ENCODE assay signal across 15 cellular contexts in genomic region chr11:66476173-66476840, GRCh38. TPM values are rescaled to one million over a fixed set of nuclear protein-coding genes. Genes with fewer than 3 reads are reported as not detected.
DNase-seq lines count a peak whose midpoint lies in the region; ATAC-seq, FAIRE-seq and TF ChIP-seq lines count a peak whose summit lies in the region.
"Had no signal": no experiment of that assay in that cellular context is flagged by ENCODE, and none has a peak within 500 bp of the region (broad histone marks: within the 10 kb centered on the region; RNA-seq: fewer than 3 reads in every experiment).

No MANE protein-coding gene starts in this region.

- ATAC-seq in CD8-positive, alpha-beta T cell: no peak
- ATAC-seq in WTC11 (no peak), HepG2 (no peak), HG03135 (IDR thresholded peaks at IDR 0.05; ENCODE audit: unreplicated experiment) (no peak)
- ATAC-seq: activated CD4-positive, alpha-beta T cell treated with anti-CD3 and anti-CD28 coated beads for 36 hours; psoas muscle had no signal

- H3K27me3 ChIP-seq in CD8-positive, alpha-beta T cell (ENCODE audit: insufficient read depth, low read length): no peaks in the 10 kb centered on the region
- H3K27me3 ChIP-seq in HepG2 (ENCODE audit: control insufficient read depth in 1 of 2, insufficient read depth in 2 of 2, low read length in 2 of 2): no peaks in the 10 kb centered on the region
- H3K27me3 ChIP-seq in thyroid gland: no peaks in the 10 kb centered on the region

- TF ChIP-seq POLR2A in HepG2 (IDR thresholded peaks at IDR 0.05; ENCODE audit: insufficient read depth in 1 of 2, low read depth in 2 of 2, low read length in 2 of 2) (no peak), thyroid gland (IDR thresholded peaks at IDR 0.05) (no peak)

- H3K36me3 Mint-ChIP-seq in CD8-positive, alpha-beta T cell: peaks cover 18% of the 10 kb centered on the region
- H3K36me3 Mint-ChIP-seq in WTC11: peaks cover 2% of the 10 kb centered on the region; the same call in 1 of the 2 replicates

- peaks cover 19% of the 10 kb centered on the region for H3K4me1 Mint-ChIP-seq in CD8-positive, alpha-beta T cell (ENCODE audit: low read depth)
- peaks cover 26% of the 10 kb centered on the region for H3K4me1 Mint-ChIP-seq in WTC11

- TF ChIP-seq RAD21 in HepG2 (CRISPR knock-in tag; IDR thresholded peaks at IDR 0.05): no peak

- DNase-seq in CD8-positive, alpha-beta T cell: no peak
- DNase-seq in WTC11 (ENCODE audit: low spot score) (no peak), HepG2 (ENCODE audit: low spot score) (no peak), thyroid gland (no peak), NCI-H1092 treated with DMSO at 0.1 percent for 48 hours (lab: John Stamatoyannopoulos, UW) (no peak)
- DNase-seq: activated CD4-positive, alpha-beta T cell treated with anti-CD3 and anti-CD28 coated beads for 36 hours; GF-D8; left ventricle myocardium inferior; NCI-H524 treated with DMSO at 0.1 percent for 48 hours; psoas muscle; stimulated activated CD4-positive, alpha-beta T cell treated with anti-CD3 and anti-CD28 coated beads, Interleukin-1b, Interleukin-23, amount 100 ng/mL, for 48 hours; stimulated activated naive CD4-positive, alpha-beta T cell had no signal

- FAIRE-seq in HepG2 (lab: Jason Lieb, UNC): no peak

- H3K27me3 Mint-ChIP-seq in CD8-positive, alpha-beta T cell (ENCODE audit: low read depth): no peaks in the 10 kb centered on the region
- no peaks in the 10 kb centered on the region for H3K27me3 Mint-ChIP-seq in WTC11 (ENCODE audit: low read depth)
- H3K27me3 Mint-ChIP-seq: activated CD4-positive, alpha-beta T cell treated with anti-CD3 and anti-CD28 coated beads for 36 hours had no signal

- H3K9me3 Mint-ChIP-seq in CD8-positive, alpha-beta T cell: no peaks in the 10 kb centered on the region
- H3K9me3 Mint-ChIP-seq in WTC11: no peaks in the 10 kb centered on the region

- H3K9me3 ChIP-seq in CD8-positive, alpha-beta T cell (ENCODE audit: low read length): no peaks in the 10 kb centered on the region
- H3K9me3 ChIP-seq in HepG2 (ENCODE audit: low read length) (no peaks in the 10 kb centered on the region), thyroid gland (no peaks in the 10 kb centered on the region)
- H3K9me3 ChIP-seq: left ventricle myocardium inferior, psoas muscle, thoracic aorta had no signal

- POLR2A ChIA-PET in CD8-positive, alpha-beta T cell (lab: Charles Lee): no interaction called here
- POLR2A ChIA-PET in WTC11 (lab: Charles Lee): interaction anchor here (0.6 kb wide), 1 partner anchor 13 kb away, joined by 5 read pairs; no protein-coding TSS in a partner anchor
- POLR2A ChIA-PET in HepG2 (lab: Yijun Ruan, JAX): no interaction called here

- H3K4me2 ChIP-seq in HepG2 (ENCODE audit: low read depth, low read length): no peak overlapping the region

- 77% methylated on average over 8 of the region's 10 CpGs for WGBS in HepG2 (ENCODE audit: low lambda C conversion rate)
- 76 to 87% methylated on average over 9 to 10 of the region's 10 CpGs for WGBS in thyroid gland, 2 donors

- peak overlapping the region; percentile 18 for H3K27ac Mint-ChIP-seq in CD8-positive, alpha-beta T cell
- peak overlapping the region; percentile 89 for H3K27ac Mint-ChIP-seq in WTC11
- H3K27ac Mint-ChIP-seq: activated CD4-positive, alpha-beta T cell treated with anti-CD3 and anti-CD28 coated beads for 36 hours had no signal

- H3K9ac ChIP-seq in HepG2 (ENCODE audit: insufficient read depth, low read depth, low read length): no peak overlapping the region

- in situ Hi-C loops in HepG2 (cut with HindIII; ENCODE audit: extremely low pct_ligation_motif_present, low pct_unique_long_range_greater_than_20kb): no loop called here

- TF ChIP-seq EP300 in HepG2 (IDR thresholded peaks at IDR 0.05; ENCODE audit: low read depth in 2 of 2, low read length in 2 of 2): no peak
- no peak for TF ChIP-seq EP300 in HepG2 (CRISPR knock-in tag; IDR thresholded peaks at IDR 0.05; ENCODE audit: borderline replicate concordance)

- H3K4me3 ChIP-seq in CD8-positive, alpha-beta T cell (ENCODE audit: low read depth, low read length): no peak overlapping the region
- H3K4me3 ChIP-seq in HepG2 (replicated peaks in 1 of 3; ENCODE audit: insufficient read depth in 1 of 3, low read depth in 2 of 3, low read length in 3 of 3) (no peak overlapping the region), thyroid gland (replicated peaks in 1 of 3) (no peak overlapping the region)
- H3K4me3 ChIP-seq: coronary artery, left ventricle myocardium inferior, psoas muscle, thoracic aorta had no signal

- H3K4me3 Mint-ChIP-seq in CD8-positive, alpha-beta T cell: no peak overlapping the region
- no peak overlapping the region for H3K4me3 Mint-ChIP-seq in WTC11
- H3K4me3 Mint-ChIP-seq: activated CD4-positive, alpha-beta T cell treated with anti-CD3 and anti-CD28 coated beads for 36 hours had no signal

- no peaks in the 10 kb centered on the region for H4K20me1 ChIP-seq in HepG2 (ENCODE audit: insufficient read depth, low read length)

- H3K36me3 ChIP-seq in CD8-positive, alpha-beta T cell (ENCODE audit: insufficient read depth, low read length): no peaks in the 10 kb centered on the region
- H3K36me3 ChIP-seq in HepG2 (replicated peaks in 1 of 2; ENCODE audit: control insufficient read depth in 1 of 2, insufficient read depth in 2 of 2, low read length in 2 of 2) (peaks cover 0 to 2% of the 10 kb centered on the region in 2 experiments; a peak in 3 of 5 replicates), thyroid gland (peaks cover 0 to 12% of the 10 kb centered on the region in 2 donors)

- CTCF ChIA-PET in CD8-positive, alpha-beta T cell (lab: Charles Lee): interaction anchor here (0.6 kb wide), 1 partner anchor 158 kb away, joined by 3 read pairs; no protein-coding TSS in a partner anchor
- CTCF ChIA-PET in WTC11 (lab: Charles Lee): interaction anchor here (1.3 kb wide), 1 partner anchor 10 kb away, joined by 6 read pairs; the partner anchor contains the start of gene PELI3
- CTCF ChIA-PET in HepG2 (lab: Yijun Ruan, JAX; ENCODE audit: low intra/inter-chr PET ratio, low total read pairs): interaction anchor here (1.3 kb wide), 1 partner anchor 68 kb away, joined by 7 read pairs; no protein-coding TSS in a partner anchor

- peaks cover 2% of the 10 kb centered on the region for H3K79me2 ChIP-seq in HepG2 (ENCODE audit: insufficient read depth, low read length)

- no peak overlapping the region for H2AFZ ChIP-seq in HepG2 (ENCODE audit: low read length)

- no peak overlapping the region for H3K27ac ChIP-seq in CD8-positive, alpha-beta T cell (ENCODE audit: low read depth, low read length)
- H3K27ac ChIP-seq in HepG2 (ENCODE audit: extremely low read length, insufficient read depth, low read length) (no peak overlapping the region), thyroid gland (no peak overlapping the region)
- H3K27ac ChIP-seq: coronary artery, left ventricle myocardium inferior, psoas muscle, thoracic aorta had no signal

- TF ChIP-seq CTCF in CD8-positive, alpha-beta T cell (IDR thresholded peaks at IDR 0.05): no peak
- TF ChIP-seq CTCF in WTC11 (IDR thresholded peaks at IDR 0.05) (no peak), HepG2 (CRISPR knock-in tag; IDR thresholded peaks at IDR 0.05) (0 out of 2 replicates have a peak, but pooled peaks have one; percentile 6), thyroid gland (IDR thresholded peaks at IDR 0.05) (no peak)

- H3K4me1 ChIP-seq in CD8-positive, alpha-beta T cell (ENCODE audit: insufficient read depth, low read length): peaks cover 17% of the 10 kb centered on the region
- H3K4me1 ChIP-seq in HepG2 (ENCODE audit: insufficient read depth, low read length) (peaks cover 18% of the 10 kb centered on the region), thyroid gland (peaks cover 5 to 17% of the 10 kb centered on the region in 2 donors)

- BruUV-seq in HepG2 (replicated peaks; lab: Mats Ljungman, UMichigan): no TSS peak

- intact Hi-C loops in CD8-positive, alpha-beta T cell (cut with DNase I, micrococcal nuclease): no loop called here
- intact Hi-C loops in HepG2 (cut with micrococcal nuclease; ENCODE audit: unreplicated experiment): no loop called here
- intact Hi-C loops in thyroid gland (cut with DNase I): no loop called here

RNA-seq across cellular contexts. Expression of gene DPP3, which starts 3.9 kb away (rescaled TPM):
- total RNA-seq in CD8-positive, alpha-beta T cell: 10 to 100 TPM; 13.7 to 15.6 TPM
- total RNA-seq in WTC11 (2021) (77.0 to 86.7 TPM (median 83.4 TPM) in 3 replicates), HepG2 (2016; rRNA removed; fragmentation: Illumina TruSeq; extraction: Trizol) (48.7 and 59.8 TPM in 2 replicates), thyroid gland (10 to 100 TPM; 10.9 to 38.7 (median 35.8) TPM)
- total RNA-seq in HepG2 (2016; cell fraction: cytosol; rRNA removed; fragmentation: Illumina TruSeq; extraction: Trizol; ENCODE audit: low read depth): 23.4 and 25.5 TPM in 2 replicates
- total RNA-seq in HepG2 (2016; cell fraction: insoluble cytoplasmic fraction; rRNA removed; fragmentation: Illumina TruSeq; extraction: Trizol): 33.2 and 57.2 TPM in 2 replicates
- total RNA-seq in HepG2 (2016; cell fraction: membrane; rRNA removed; fragmentation: Illumina TruSeq; extraction: Trizol): 37.2 and 39.3 TPM in 2 replicates
- total RNA-seq in HepG2 (2016; cell fraction: nucleus; rRNA removed; fragmentation: Illumina TruSeq; extraction: Trizol): 41.5 and 47.9 TPM in 2 replicates
- 38.4 and 48.4 TPM in 2 replicates for polyA plus RNA-seq in HepG2 (2011; rRNA removed)
- 24.8 and 28.9 TPM in 2 replicates for polyA plus RNA-seq in HepG2 (2011; cell fraction: cytosol; rRNA removed)
- 84.7 and 84.9 TPM in 2 replicates for polyA plus RNA-seq in HepG2 (2011; cell fraction: nucleus; rRNA removed)
- 24.0 and 27.9 TPM in 2 replicates for polyA plus RNA-seq in HepG2 (2012)
- polyA plus RNA-seq in HepG2 (2016; cell fraction: cytosol; fragmentation: Illumina TruSeq; extraction: Trizol; ENCODE audit: low read depth): 25.5 and 28.2 TPM in 2 replicates
- 38.4 and 40.3 TPM in 2 replicates for polyA plus RNA-seq in HepG2 (2016; cell fraction: insoluble cytoplasmic fraction; fragmentation: Illumina TruSeq; extraction: Trizol; ENCODE audit: low read depth)
- 26.4 and 32.4 TPM in 2 replicates for polyA plus RNA-seq in HepG2 (2016; cell fraction: membrane; fragmentation: Illumina TruSeq; extraction: Trizol; ENCODE audit: low read depth)
- 77.0 and 84.6 TPM in 2 replicates for polyA plus RNA-seq in HepG2 (2016; cell fraction: nucleus; fragmentation: Illumina TruSeq; extraction: Trizol; ENCODE audit: insufficient read depth, low read depth)
- 109 and 188 TPM in 2 replicates for polyA minus RNA-seq in HepG2 (2011; rRNA and poly(A)+ RNA removed; ENCODE audit: low replicate concordance)
- 60.2 and 62.2 TPM in 2 replicates for polyA minus RNA-seq in HepG2 (2011; cell fraction: cytosol; rRNA and poly(A)+ RNA removed)
- polyA minus RNA-seq in HepG2 (2011; cell fraction: nucleus; rRNA and poly(A)+ RNA removed): 41.5 and 52.0 TPM in 2 replicates

RNA-seq across cellular contexts. Expression of gene PELI3, which starts 9.6 kb away (rescaled TPM):
- 10 to 100 TPM; 12.6 to 16.8 TPM for total RNA-seq in CD8-positive, alpha-beta T cell
- total RNA-seq in WTC11 (2021): 6.7 to 7.8 TPM (median 6.8 TPM) in 3 replicates
- total RNA-seq in HepG2 (2016; rRNA removed; fragmentation: Illumina TruSeq; extraction: Trizol): 2.5 and 4.0 TPM in 2 replicates
- 2.7 and 2.8 TPM in 2 replicates for total RNA-seq in HepG2 (2016; cell fraction: cytosol; rRNA removed; fragmentation: Illumina TruSeq; extraction: Trizol; ENCODE audit: low read depth)
- total RNA-seq in HepG2 (2016; cell fraction: insoluble cytoplasmic fraction; rRNA removed; fragmentation: Illumina TruSeq; extraction: Trizol): 3.3 and 4.6 TPM in 2 replicates
- total RNA-seq in HepG2 (2016; cell fraction: membrane; rRNA removed; fragmentation: Illumina TruSeq; extraction: Trizol): 4.9 and 6.2 TPM in 2 replicates
- 2.9 and 3.8 TPM in 2 replicates for total RNA-seq in HepG2 (2016; cell fraction: nucleus; rRNA removed; fragmentation: Illumina TruSeq; extraction: Trizol)
- 2.0 and 3.1 TPM in 2 replicates for polyA plus RNA-seq in HepG2 (2011; rRNA removed)
- 2.1 and 2.8 TPM in 2 replicates for polyA plus RNA-seq in HepG2 (2011; cell fraction: cytosol; rRNA removed)
- polyA plus RNA-seq in HepG2 (2011; cell fraction: nucleus; rRNA removed): 6.4 and 6.9 TPM in 2 replicates
- 2.3 and 2.5 TPM in 2 replicates for polyA plus RNA-seq in HepG2 (2012)
- 2.3 and 2.8 TPM in 2 replicates for polyA plus RNA-seq in HepG2 (2016; cell fraction: cytosol; fragmentation: Illumina TruSeq; extraction: Trizol; ENCODE audit: low read depth)
- 2.7 and 3.9 TPM in 2 replicates for polyA plus RNA-seq in HepG2 (2016; cell fraction: insoluble cytoplasmic fraction; fragmentation: Illumina TruSeq; extraction: Trizol; ENCODE audit: low read depth)
- polyA plus RNA-seq in HepG2 (2016; cell fraction: membrane; fragmentation: Illumina TruSeq; extraction: Trizol; ENCODE audit: low read depth): 4.7 and 4.9 TPM in 2 replicates
- 3.0 and 4.4 TPM in 2 replicates for polyA plus RNA-seq in HepG2 (2016; cell fraction: nucleus; fragmentation: Illumina TruSeq; extraction: Trizol; ENCODE audit: insufficient read depth, low read depth)
- polyA minus RNA-seq in HepG2 (2011; rRNA and poly(A)+ RNA removed; ENCODE audit: low replicate concordance): 7.5 and 11.8 TPM in 2 replicates
- 1.6 and 2.0 TPM in 2 replicates for polyA minus RNA-seq in HepG2 (2011; cell fraction: cytosol; rRNA and poly(A)+ RNA removed)
- 6.6 and 8.0 TPM in 2 replicates for polyA minus RNA-seq in HepG2 (2011; cell fraction: nucleus; rRNA and poly(A)+ RNA removed)
- total RNA-seq in thyroid gland: 10 to 100 TPM; 11.4 to 21.8 (median 14.7) TPM

RNA-seq across cellular contexts. Expression of gene BBS1, which starts 34.1 kb away (rescaled TPM):
- total RNA-seq in CD8-positive, alpha-beta T cell: 10 to 100 TPM; 10.8 to 13.5 TPM
- total RNA-seq in WTC11 (2021): 22.9 to 26.8 TPM (median 24.1 TPM) in 3 replicates
- 8.1 and 14.1 TPM in 2 replicates for total RNA-seq in HepG2 (2016; rRNA removed; fragmentation: Illumina TruSeq; extraction: Trizol)
- 4.8 and 5.7 TPM in 2 replicates for total RNA-seq in HepG2 (2016; cell fraction: cytosol; rRNA removed; fragmentation: Illumina TruSeq; extraction: Trizol; ENCODE audit: low read depth)
- total RNA-seq in HepG2 (2016; cell fraction: insoluble cytoplasmic fraction; rRNA removed; fragmentation: Illumina TruSeq; extraction: Trizol): 7.6 and 12.8 TPM in 2 replicates
- 5.7 and 6.3 TPM in 2 replicates for total RNA-seq in HepG2 (2016; cell fraction: membrane; rRNA removed; fragmentation: Illumina TruSeq; extraction: Trizol)
- total RNA-seq in HepG2 (2016; cell fraction: nucleus; rRNA removed; fragmentation: Illumina TruSeq; extraction: Trizol): 15.1 and 16.7 TPM in 2 replicates
- polyA plus RNA-seq in HepG2 (2011; rRNA removed): 11.7 and 12.1 TPM in 2 replicates
- polyA plus RNA-seq in HepG2 (2011; cell fraction: cytosol; rRNA removed): 6.2 and 6.5 TPM in 2 replicates
- 45.3 and 52.0 TPM in 2 replicates for polyA plus RNA-seq in HepG2 (2011; cell fraction: nucleus; rRNA removed)
- polyA plus RNA-seq in HepG2 (2012): 6.7 and 8.6 TPM in 2 replicates
- polyA plus RNA-seq in HepG2 (2016; cell fraction: cytosol; fragmentation: Illumina TruSeq; extraction: Trizol; ENCODE audit: low read depth): 0.54 and 0.81 TPM in 2 replicates
- 5.3 and 8.5 TPM in 2 replicates for polyA plus RNA-seq in HepG2 (2016; cell fraction: insoluble cytoplasmic fraction; fragmentation: Illumina TruSeq; extraction: Trizol; ENCODE audit: low read depth)
- 1.8 and 2.2 TPM in 2 replicates for polyA plus RNA-seq in HepG2 (2016; cell fraction: membrane; fragmentation: Illumina TruSeq; extraction: Trizol; ENCODE audit: low read depth)
- 24.8 and 29.8 TPM in 2 replicates for polyA plus RNA-seq in HepG2 (2016; cell fraction: nucleus; fragmentation: Illumina TruSeq; extraction: Trizol; ENCODE audit: insufficient read depth, low read depth)
- polyA minus RNA-seq in HepG2 (2011; rRNA and poly(A)+ RNA removed; ENCODE audit: low replicate concordance): 19.0 and 43.1 TPM in 2 replicates
- 10.1 and 10.6 TPM in 2 replicates for polyA minus RNA-seq in HepG2 (2011; cell fraction: cytosol; rRNA and poly(A)+ RNA removed)
- 24.6 and 34.3 TPM in 2 replicates for polyA minus RNA-seq in HepG2 (2011; cell fraction: nucleus; rRNA and poly(A)+ RNA removed)
- total RNA-seq in thyroid gland: 100 to 1,000 TPM in 3 of 4 donors, 10 to 100 TPM in 1; 83.2 to 200 (median 165) TPM

RNA-seq across cellular contexts. Expression of gene MRPL11, which starts 37.7 kb away (rescaled TPM):
- total RNA-seq in CD8-positive, alpha-beta T cell: 10 to 100 TPM; 19.8 to 20.6 TPM
- total RNA-seq in WTC11 (2021) (131 to 137 TPM (median 135 TPM) in 3 replicates), HepG2 (2016; rRNA removed; fragmentation: Illumina TruSeq; extraction: Trizol) (176 and 220 TPM in 2 replicates), thyroid gland (10 to 100 TPM; 35.5 to 58.3 (median 39.7) TPM)
- 133 and 141 TPM in 2 replicates for total RNA-seq in HepG2 (2016; cell fraction: cytosol; rRNA removed; fragmentation: Illumina TruSeq; extraction: Trizol; ENCODE audit: low read depth)
- 177 and 218 TPM in 2 replicates for total RNA-seq in HepG2 (2016; cell fraction: insoluble cytoplasmic fraction; rRNA removed; fragmentation: Illumina TruSeq; extraction: Trizol)
- total RNA-seq in HepG2 (2016; cell fraction: membrane; rRNA removed; fragmentation: Illumina TruSeq; extraction: Trizol): 207 and 224 TPM in 2 replicates
- 59.8 and 61.7 TPM in 2 replicates for total RNA-seq in HepG2 (2016; cell fraction: nucleus; rRNA removed; fragmentation: Illumina TruSeq; extraction: Trizol)
- polyA plus RNA-seq in HepG2 (2011; rRNA removed): 59.1 and 72.9 TPM in 2 replicates
- 47.3 and 64.8 TPM in 2 replicates for polyA plus RNA-seq in HepG2 (2011; cell fraction: cytosol; rRNA removed)
- 29.2 and 31.9 TPM in 2 replicates for polyA plus RNA-seq in HepG2 (2011; cell fraction: nucleus; rRNA removed)
- 61.7 and 65.2 TPM in 2 replicates for polyA plus RNA-seq in HepG2 (2012)
- polyA plus RNA-seq in HepG2 (2016; cell fraction: cytosol; fragmentation: Illumina TruSeq; extraction: Trizol; ENCODE audit: low read depth): 196 and 219 TPM in 2 replicates
- polyA plus RNA-seq in HepG2 (2016; cell fraction: insoluble cytoplasmic fraction; fragmentation: Illumina TruSeq; extraction: Trizol; ENCODE audit: low read depth): 200 and 221 TPM in 2 replicates
- polyA plus RNA-seq in HepG2 (2016; cell fraction: membrane; fragmentation: Illumina TruSeq; extraction: Trizol; ENCODE audit: low read depth): 191 and 200 TPM in 2 replicates
- polyA plus RNA-seq in HepG2 (2016; cell fraction: nucleus; fragmentation: Illumina TruSeq; extraction: Trizol; ENCODE audit: insufficient read depth, low read depth): 108 and 120 TPM in 2 replicates
- 32.6 and 71.9 TPM in 2 replicates for polyA minus RNA-seq in HepG2 (2011; rRNA and poly(A)+ RNA removed; ENCODE audit: low replicate concordance)
- polyA minus RNA-seq in HepG2 (2011; cell fraction: cytosol; rRNA and poly(A)+ RNA removed): 12.0 and 13.8 TPM in 2 replicates
- 4.4 and 5.2 TPM in 2 replicates for polyA minus RNA-seq in HepG2 (2011; cell fraction: nucleus; rRNA and poly(A)+ RNA removed)

RNA-seq across cellular contexts. Expression of gene NPAS4, which starts 55.5 kb away (rescaled TPM):
- total RNA-seq in CD8-positive, alpha-beta T cell: not detected
- total RNA-seq in WTC11 (2021) (0.27 to 0.79 TPM (median 0.44 TPM) in 3 replicates), HepG2 (2016; rRNA removed; fragmentation: Illumina TruSeq; extraction: Trizol) (not detected in 2 replicates), thyroid gland (not detected)
- total RNA-seq in HepG2 (2016; cell fraction: cytosol; rRNA removed; fragmentation: Illumina TruSeq; extraction: Trizol; ENCODE audit: low read depth): not detected in 2 replicates
- not detected in 2 replicates for total RNA-seq in HepG2 (2016; cell fraction: insoluble cytoplasmic fraction; rRNA removed; fragmentation: Illumina TruSeq; extraction: Trizol)
- total RNA-seq in HepG2 (2016; cell fraction: membrane; rRNA removed; fragmentation: Illumina TruSeq; extraction: Trizol): not detected in 2 replicates
- not detected in 2 replicates for total RNA-seq in HepG2 (2016; cell fraction: nucleus; rRNA removed; fragmentation: Illumina TruSeq; extraction: Trizol)
- polyA plus RNA-seq in HepG2 (2011; rRNA removed): not detected in 2 replicates
- polyA plus RNA-seq in HepG2 (2011; cell fraction: cytosol; rRNA removed): not detected in 2 replicates
- polyA plus RNA-seq in HepG2 (2011; cell fraction: nucleus; rRNA removed): not detected in 2 replicates
- polyA plus RNA-seq in HepG2 (2012): not detected in 2 replicates
- not detected in 2 replicates for polyA plus RNA-seq in HepG2 (2016; cell fraction: cytosol; fragmentation: Illumina TruSeq; extraction: Trizol; ENCODE audit: low read depth)
- not detected in 2 replicates for polyA plus RNA-seq in HepG2 (2016; cell fraction: insoluble cytoplasmic fraction; fragmentation: Illumina TruSeq; extraction: Trizol; ENCODE audit: low read depth)
- polyA plus RNA-seq in HepG2 (2016; cell fraction: membrane; fragmentation: Illumina TruSeq; extraction: Trizol; ENCODE audit: low read depth): not detected in 2 replicates
- not detected in 2 replicates for polyA plus RNA-seq in HepG2 (2016; cell fraction: nucleus; fragmentation: Illumina TruSeq; extraction: Trizol; ENCODE audit: insufficient read depth, low read depth)
- polyA minus RNA-seq in HepG2 (2011; rRNA and poly(A)+ RNA removed; ENCODE audit: low replicate concordance): 0.51 TPM in 1 of 2 replicates, not detected in the other
- not detected in 2 replicates for polyA minus RNA-seq in HepG2 (2011; cell fraction: cytosol; rRNA and poly(A)+ RNA removed)
- polyA minus RNA-seq in HepG2 (2011; cell fraction: nucleus; rRNA and poly(A)+ RNA removed): not detected in 2 replicates
- total RNA-seq: left ventricle myocardium inferior, psoas muscle had no signal
